ENCODE assay signal across 9 cellular contexts in genomic region chr22:36419177-36419911, GRCh38. TPM values are rescaled to one million over a fixed set of nuclear protein-coding genes. Genes with fewer than 3 reads are reported as not detected.
DNase-seq lines count a peak whose midpoint lies in the region; ATAC-seq, FAIRE-seq and TF ChIP-seq lines count a peak whose summit lies in the region.
"Had no signal": no experiment of that assay in that cellular context is flagged by ENCODE, and none has a peak within 500 bp of the region (broad histone marks: within the 10 kb centered on the region; RNA-seq: fewer than 3 reads in every experiment).

No MANE protein-coding gene starts in this region.

- no peaks in the 10 kb centered on the region for H3K27me3 Mint-ChIP-seq in activated T-helper 1 cell treated with anti-CD3 and anti-CD28 coated beads, Interleukin-12 subunit alpha, Interleukin-12 subunit beta, Interleukin-2, Interleukin-4 antibody, amounts not matched to agents 30 ng/mL and 10 ng/mL and 1 ng/mL, durations not matched to agents 14 hours and 24 hours and 36 hours (ENCODE audit: insufficient read depth)

- H4K20me1 ChIP-seq in smooth muscle cell (ENCODE audit: low read depth): no peaks in the 10 kb centered on the region

- TF ChIP-seq POLR2A in A549 (IDR thresholded peaks at IDR 0.05; ENCODE audit: low read length): no peak

- no peaks in the 10 kb centered on the region for H3K36me3 ChIP-seq in smooth muscle cell (ENCODE audit: low read depth)

- no peak for DNase-seq in A549 (ENCODE audit: low read depth in 1 of 2, low spot score in 1 of 2)
- peak; percentile 90 for DNase-seq in H4 (ENCODE audit: low spot score)
- DNase-seq in activated T-helper 1 cell treated with anti-CD3 and anti-CD28 coated beads, Interleukin-12 subunit alpha, Interleukin-12 subunit beta, Interleukin-2, Interleukin-4 antibody, amounts not matched to agents 30 ng/mL and 10 ng/mL and 1 ng/mL, durations not matched to agents 14 hours and 24 hours and 36 hours (ENCODE audit: low spot score): no peak
- DNase-seq in iPS-NIHi11 (ENCODE audit: low spot score): peak; percentile 23
- DNase-seq in smooth muscle cell (lab: John Stamatoyannopoulos, UW; ENCODE audit: unreplicated experiment): no peak
- DNase-seq in NCI-H128 (lab: John Stamatoyannopoulos, UW; ENCODE audit: unreplicated experiment): no peak
- DNase-seq in KBM-7: no peak
- no peak for DNase-seq in NCI-H187 treated with DMSO at 0.1 percent for 48 hours (lab: John Stamatoyannopoulos, UW)

- peak; percentile 40 to 47; a peak in 4 of 6 replicates for ATAC-seq in A549

- 56% methylated on average over 13 of the region's 13 CpGs for WGBS in A549 (ENCODE audit: missing lambda C conversion rate)
- 15% methylated on average over 13 of the region's 13 CpGs for WGBS in smooth muscle cell (ENCODE audit: low lambda C conversion rate)

- H3K36me3 Mint-ChIP-seq in activated T-helper 1 cell treated with anti-CD3 and anti-CD28 coated beads, Interleukin-12 subunit alpha, Interleukin-12 subunit beta, Interleukin-2, Interleukin-4 antibody, amounts not matched to agents 30 ng/mL and 10 ng/mL and 1 ng/mL, durations not matched to agents 14 hours and 24 hours and 36 hours (ENCODE audit: low read depth): no peaks in the 10 kb centered on the region

- no peak overlapping the region for H2AFZ ChIP-seq in smooth muscle cell (ENCODE audit: low read depth)

- H3K4me1 Mint-ChIP-seq in activated T-helper 1 cell treated with anti-CD3 and anti-CD28 coated beads, Interleukin-12 subunit alpha, Interleukin-12 subunit beta, Interleukin-2, Interleukin-4 antibody, amounts not matched to agents 30 ng/mL and 10 ng/mL and 1 ng/mL, durations not matched to agents 14 hours and 24 hours and 36 hours (ENCODE audit: low read depth): peaks cover 13% of the 10 kb centered on the region

- in situ Hi-C loops in KBM-7 (cut with MboI; ENCODE audit: low pct_unique_long_range_greater_than_20kb, low sequenced_read_pairs): no loop called here

- H3K4me3 Mint-ChIP-seq in activated T-helper 1 cell treated with anti-CD3 and anti-CD28 coated beads, Interleukin-12 subunit alpha, Interleukin-12 subunit beta, Interleukin-2, Interleukin-4 antibody, amounts not matched to agents 30 ng/mL and 10 ng/mL and 1 ng/mL, durations not matched to agents 14 hours and 24 hours and 36 hours: peak overlapping the region; percentile 59

- no peak for TF ChIP-seq EP300 in A549 (IDR thresholded peaks at IDR 0.05)

- no peaks in the 10 kb centered on the region for H3K9me3 Mint-ChIP-seq in activated T-helper 1 cell treated with anti-CD3 and anti-CD28 coated beads, Interleukin-12 subunit alpha, Interleukin-12 subunit beta, Interleukin-2, Interleukin-4 antibody, amounts not matched to agents 30 ng/mL and 10 ng/mL and 1 ng/mL, durations not matched to agents 14 hours and 24 hours and 36 hours

- H3K4me3 ChIP-seq in A549: no peak overlapping the region
- H3K4me3 ChIP-seq in smooth muscle cell: peak overlapping the region; percentile 28

- no peak for FAIRE-seq in A549 (lab: Jason Lieb, UNC)
- FAIRE-seq: bronchial epithelial cell had no signal

- peak overlapping the region; percentile 51 for H3K4me2 ChIP-seq in A549
- peak overlapping the region; percentile 68 for H3K4me2 ChIP-seq in smooth muscle cell

- peaks cover 25% of the 10 kb centered on the region for H3F3A ChIP-seq in smooth muscle cell (ENCODE audit: low read depth)

- POLR2A ChIA-PET in A549 (lab: Yijun Ruan, JAX): interaction anchor here (0.8 kb wide), 1 partner anchor 31 kb away, joined by 3 read pairs; no protein-coding TSS in a partner anchor

- H3K27ac Mint-ChIP-seq in activated T-helper 1 cell treated with anti-CD3 and anti-CD28 coated beads, Interleukin-12 subunit alpha, Interleukin-12 subunit beta, Interleukin-2, Interleukin-4 antibody, amounts not matched to agents 30 ng/mL and 10 ng/mL and 1 ng/mL, durations not matched to agents 14 hours and 24 hours and 36 hours: peak overlapping the region; percentile 48

- CTCF ChIA-PET in A549 (lab: Yijun Ruan, JAX): interaction anchor here (1.3 kb wide), 1 partner anchor 10 kb away, joined by 3 read pairs; no protein-coding TSS in a partner anchor

- TF ChIP-seq RAD21 in A549 (conservative IDR thresholded peaks at IDR 0.05 in 1 of 2, IDR thresholded peaks at IDR 0.05 in 1 of 2): no peak

- intact Hi-C loops in activated T-helper 1 cell treated with anti-CD3 and anti-CD28 coated beads, Interleukin-12 subunit alpha, Interleukin-12 subunit beta, Interleukin-2, Interleukin-4 antibody, amounts not matched to agents 30 ng/mL and 10 ng/mL and 1 ng/mL, durations not matched to agents 14 hours and 24 hours and 36 hours (cut with micrococcal nuclease): no loop called here

- no peaks in the 10 kb centered on the region for H3K79me2 ChIP-seq in smooth muscle cell (ENCODE audit: low read depth)

- H3K4me1 ChIP-seq in A549 (peaks cover 8% of the 10 kb centered on the region; the same call in 2 of the 3 replicates), smooth muscle cell (ENCODE audit: low read depth) (peaks cover 7% of the 10 kb centered on the region)

- TF ChIP-seq CTCF in A549 (IDR thresholded peaks at IDR 0.05) (no peak), smooth muscle cell (IDR thresholded peaks at IDR 0.05; ENCODE audit: borderline replicate concordance, insufficient read depth, poor library complexity, severe bottlenecking) (no peak)

- H3K27ac ChIP-seq in A549 (peak overlapping the region; percentile 40 to 70; a peak in 4 of 6 replicates), smooth muscle cell (ENCODE audit: low read depth) (peak overlapping the region; percentile 85)

- H3K9me3 ChIP-seq in A549 (no peaks in the 10 kb centered on the region), smooth muscle cell (replicated peaks; ENCODE audit: low read depth) (no peaks in the 10 kb centered on the region)

- H3K9ac ChIP-seq in smooth muscle cell (ENCODE audit: low read depth): no peak overlapping the region

- no peaks in the 10 kb centered on the region for H3K27me3 ChIP-seq in smooth muscle cell (ENCODE audit: low read depth)

TF ChIP-seq in A549, 52 proteins besides CTCF, POLR2A, EP300 and RAD21:
- TF ChIP-seq MAX (IDR thresholded peaks at IDR 0.05) (no peak), MYC (IDR thresholded peaks at IDR 0.05; ENCODE audit: borderline replicate concordance, low read length) (no peak), HDAC2 (IDR thresholded peaks at IDR 0.05) (no peak), ZFP36 (IDR thresholded peaks at IDR 0.05; ENCODE audit: borderline replicate concordance, partially characterized antibody) (no peak), USF2 (IDR thresholded peaks at IDR 0.05) (0 out of 2 replicates have a peak, but pooled peaks have one; percentile 19), CHD2 (IDR thresholded peaks at IDR 0.05; ENCODE audit: low read length, partially characterized antibody) (no peak), GATA3 (IDR thresholded peaks at IDR 0.05; ENCODE audit: borderline replicate concordance) (no peak), HOXB13 (CRISPR knock-in tag; IDR thresholded peaks at IDR 0.05; ENCODE audit: low read depth) (no peak)

RNA-seq across cellular contexts. Expression of gene MYH9, which starts 31.6 kb away (rescaled TPM):
- 92.1 and 162 TPM in 2 replicates for polyA plus RNA-seq in A549 (2011; rRNA removed)
- polyA plus RNA-seq in A549 (2012; cell fraction: cytosol; rRNA removed): 112 and 118 TPM in 2 replicates
- polyA plus RNA-seq in A549 (2012; cell fraction: nucleus; rRNA removed): 202 and 239 TPM in 2 replicates
- polyA plus RNA-seq in A549 (2017; fragmentation: RNase III; extraction: RNeasy Plus Mini Kit Qiagen cat#74134 plus additional on column Dnase treatment): 158 to 215 TPM (median 167 TPM) in 3 replicates
- polyA minus RNA-seq in A549 (2011; rRNA and poly(A)+ RNA removed): 460 and 534 TPM in 2 replicates
- total RNA-seq in H4 (2014; rRNA removed; shearing (Covaris generic)): 57.5 and 82.9 TPM in 2 replicates
- total RNA-seq in activated T-helper 1 cell treated with anti-CD3 and anti-CD28 coated beads, Interleukin-12 subunit alpha, Interleukin-12 subunit beta, Interleukin-2, Interleukin-4 antibody, amounts not matched to agents 30 ng/mL and 10 ng/mL and 1 ng/mL, durations not matched to agents 14 hours and 24 hours and 36 hours: 618 and 639 TPM in 2 replicates
- total RNA-seq in smooth muscle cell: 350 and 378 TPM in 2 replicates
- polyA plus RNA-seq in smooth muscle cell: 361 and 382 TPM in 2 replicates

Comparison
In these comparisons a context has a peak if more than half of its experiments do, and no peak if none do; other contexts are left out.
1. DNase-seq: peak in H4 (single experiment) and iPS-NIHi11 (single experiment); none in A549 (0 of 2), activated T-helper 1 cell treated with anti-CD3 and anti-CD28 coated beads, Interleukin-12 subunit alpha, Interleukin-12 subunit beta, Interleukin-2, Interleukin-4 antibody, amounts not matched to agents 30 ng/mL and 10 ng/mL and 1 ng/mL, durations not matched to agents 14 hours and 24 hours and 36 hours (single experiment), smooth muscle cell (single experiment), NCI-H128 (single experiment), KBM-7 (single experiment) and NCI-H187 treated with DMSO at 0.1 percent for 48 hours (single experiment).